ENCODE assay signal across 1 cellular context in the genomic region with DNA sequence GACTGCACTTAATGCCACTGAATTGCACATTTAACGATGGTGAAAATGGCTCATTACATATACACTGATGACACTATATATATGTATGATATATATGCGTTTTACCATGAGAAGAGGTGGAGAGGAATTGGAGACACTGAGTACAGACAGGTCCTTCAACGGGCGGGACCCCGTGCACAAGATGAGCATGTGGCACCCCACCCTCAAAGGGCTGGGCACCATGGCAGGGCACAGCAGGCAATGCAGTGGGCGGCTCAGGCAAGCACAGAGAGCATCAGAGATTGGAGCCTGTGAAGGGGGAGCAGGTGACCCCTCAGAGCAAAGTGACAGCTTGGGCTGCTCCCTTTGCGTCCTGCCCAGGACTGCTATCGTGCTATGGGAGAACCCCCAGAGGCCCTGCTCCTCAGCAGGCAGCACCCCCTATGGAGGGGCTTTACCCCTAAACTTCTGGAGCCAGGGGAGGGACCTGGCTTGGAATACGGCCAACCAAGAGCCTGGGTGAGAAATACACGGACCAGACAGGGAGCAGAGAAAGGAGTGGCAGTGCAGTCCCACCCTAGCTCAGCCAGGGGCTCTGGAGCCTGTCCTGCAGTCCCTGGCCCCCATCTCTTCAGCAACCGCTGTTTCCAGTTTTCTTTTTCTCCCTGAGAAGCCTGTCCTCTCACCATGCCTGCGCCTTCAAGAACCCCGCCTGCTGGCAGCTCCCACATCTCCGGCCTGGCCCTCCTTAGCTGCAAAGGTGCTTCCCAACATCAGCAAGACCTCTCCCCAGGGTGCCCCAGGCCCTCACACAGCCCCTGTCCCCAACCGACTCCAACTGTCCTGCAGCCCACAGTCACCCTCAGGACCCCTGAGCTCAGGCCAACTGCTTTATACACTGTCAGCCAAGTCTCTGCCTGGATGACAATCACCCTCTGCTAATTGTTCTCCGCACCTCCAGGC.
TF ChIP-seq lines count a peak whose summit lies in the region.

No MANE protein-coding gene starts in this region.

TF ChIP-seq in HEK293, 187 proteins besides CTCF, POLR2A, EP300 and RAD21:
- no peak for TF ChIP-seq ZNF645 (tag by site-specific recombination; IDR thresholded peaks at IDR 0.05)
- peak; percentile 72 for TF ChIP-seq KLF1 (tag by site-specific recombination; IDR thresholded peaks at IDR 0.05)
